5 cellular contexts compared by ENCODE assay signal in the genomic region with DNA sequence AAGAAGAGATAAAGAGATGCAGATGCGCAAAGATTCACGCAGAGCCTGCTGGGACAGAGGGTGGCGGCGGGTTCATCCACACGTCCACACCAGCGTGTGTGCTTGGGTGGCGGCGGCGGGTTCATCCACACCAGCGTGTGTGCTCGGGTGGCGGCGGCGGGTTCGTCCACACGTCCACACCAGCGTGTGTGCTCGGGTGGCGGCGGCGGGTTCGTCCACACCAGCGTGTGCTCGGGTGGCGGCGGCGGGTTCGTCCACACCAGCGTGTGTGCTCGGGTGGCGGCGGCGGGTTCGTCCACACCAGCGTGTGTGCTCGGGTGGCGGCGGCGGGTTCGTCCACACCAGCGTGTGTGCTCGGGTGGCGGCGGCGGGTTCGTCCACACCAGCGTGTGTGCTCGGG. TPM values are rescaled to one million over a fixed set of nuclear protein-coding genes. Genes with fewer than 3 reads are reported as not detected.
DNase-seq lines count a peak whose midpoint lies in the region; ATAC-seq, FAIRE-seq and TF ChIP-seq lines count a peak whose summit lies in the region.
"Not testable (repeated sequence)": the region's sequence is repeated elsewhere in the genome, so short reads cannot be mapped to it uniquely, and the experiment has no call there.

No MANE protein-coding gene starts in this region.

- DNase-seq in Calu3; WTC11 (ENCODE audit: low spot score); K562 (ENCODE audit: extremely low read depth in 1 of 4, low spot score in 3 of 4); endothelial cell (ENCODE audit: low spot score): not testable (repeated sequence)

- ATAC-seq in WTC11, K562: not testable (repeated sequence)

- not testable (repeated sequence) for H4K20me1 ChIP-seq in K562 (replicated peaks; ENCODE audit: control insufficient read depth, insufficient read depth, low read length)

- WGBS in K562 (ENCODE audit: insufficient coverage, low coverage, missing lambda C conversion rate) = 94% methylated on average over 7 of the region's 48 CpGs

- H3K4me3 Mint-ChIP-seq in Calu3 (ENCODE audit: low read depth, unreplicated experiment); WTC11: not testable (repeated sequence)
- H3K4me3 Mint-ChIP-seq in endothelial cell (ENCODE audit: unreplicated experiment) = peak overlapping the region; percentile 66

- H3K79me2 ChIP-seq in K562 (ENCODE audit: control insufficient read depth, insufficient read depth, low read length) = peaks cover 30% of the 10 kb centered on the region

- H3K4me1 Mint-ChIP-seq in Calu3 (ENCODE audit: low read depth, unreplicated experiment); WTC11; endothelial cell (ENCODE audit: unreplicated experiment): not testable (repeated sequence)

- not testable (repeated sequence) for H3K27me3 Mint-ChIP-seq in Calu3 (ENCODE audit: unreplicated experiment); WTC11 (ENCODE audit: low read depth); endothelial cell (ENCODE audit: unreplicated experiment)

- not testable (repeated sequence) for H3K4me2 ChIP-seq in K562 (ENCODE audit: insufficient read depth, low read length)

- not testable (repeated sequence) for H2AFZ ChIP-seq in K562 (ENCODE audit: low read depth, low read length)

- not testable (repeated sequence) for H3K9me3 Mint-ChIP-seq in Calu3 (ENCODE audit: low read depth, unreplicated experiment); WTC11; endothelial cell (ENCODE audit: unreplicated experiment)

- CTCF ChIA-PET in Calu3 (lab: Charles Lee); WTC11 (lab: Charles Lee); K562 (lab: Yijun Ruan, JAX; ENCODE audit: low intra/inter-chr PET ratio): not testable (repeated sequence)

- not testable (repeated sequence) for FAIRE-seq in K562 (lab: Jason Lieb, UNC)

- in situ Hi-C loops in K562 (cut with MboI) = not testable (repeated sequence)

- H3K27ac ChIP-seq in K562 (ENCODE audit: extremely low read depth, low read depth, low read length) = not testable (repeated sequence)
- peak overlapping the region; percentile 51 for H3K27ac ChIP-seq in neutrophil

- not testable (repeated sequence) for BruUV-seq in Calu3 (replicated peaks; lab: Mats Ljungman, UMichigan); K562 (replicated peaks; lab: Mats Ljungman, UMichigan)

- H3K27me3 ChIP-seq in K562 (ENCODE audit: control insufficient read depth in 2 of 2, insufficient read depth in 2 of 2, low read length in 2 of 2); neutrophil: not testable (repeated sequence)

- H3K27ac Mint-ChIP-seq in Calu3 (ENCODE audit: unreplicated experiment) = peak overlapping the region; percentile 28
- H3K27ac Mint-ChIP-seq in WTC11 = 0 out of 2 replicates have a peak overlapping the region, but pooled peaks have one; percentile 58
- not testable (repeated sequence) for H3K27ac Mint-ChIP-seq in endothelial cell (ENCODE audit: unreplicated experiment)

- H3K36me3 Mint-ChIP-seq in Calu3 (ENCODE audit: insufficient read depth, unreplicated experiment) = peaks cover 43% of the 10 kb centered on the region
- peaks cover 47% of the 10 kb centered on the region for H3K36me3 Mint-ChIP-seq in WTC11
- H3K36me3 Mint-ChIP-seq in endothelial cell (ENCODE audit: low read depth, unreplicated experiment) = peaks cover 19% of the 10 kb centered on the region

- not testable (repeated sequence) for TF ChIP-seq POLR2A in K562 (conservative IDR thresholded peaks at IDR 0.05)

- intact Hi-C loops in Calu3 (cut with micrococcal nuclease; ENCODE audit: unreplicated experiment); K562 (cut with micrococcal nuclease): not testable (repeated sequence)

- H3K9me3 ChIP-seq in K562 (replicated peaks; ENCODE audit: control insufficient read depth, insufficient read depth, low read depth, low read length); neutrophil: not testable (repeated sequence)

- not testable (repeated sequence) for H3K9me1 ChIP-seq in K562 (ENCODE audit: control insufficient read depth, insufficient read depth, low read length)

- not testable (repeated sequence) for H3K4me3 ChIP-seq in K562; neutrophil (ENCODE audit: low read depth in 1 of 2, low read length in 1 of 2)

- not testable (repeated sequence) for TF ChIP-seq RAD21 in K562 (CRISPR knock-in tag; conservative IDR thresholded peaks at IDR 0.05 in 1 of 2, IDR thresholded peaks at IDR 0.05 in 1 of 2)

- H3K36me3 ChIP-seq in K562 (ENCODE audit: control insufficient read depth, insufficient read depth, low read length) = peaks cover 78% of the 10 kb centered on the region; the same call in 2 of the 3 replicates
- H3K36me3 ChIP-seq in neutrophil = peaks cover 55% of the 10 kb centered on the region

- POLR2A ChIA-PET in WTC11 (lab: Charles Lee) = not testable (repeated sequence)
- POLR2A ChIA-PET in K562 (lab: Yijun Ruan, JAX) = interaction anchor here (0.9 to 1.2 kb wide), 2 partner anchors 15 to 94 kb away, joined by 3 to 4 read pairs; no protein-coding TSS in a partner anchor

- H3K4me1 ChIP-seq in K562 (replicated peaks in 1 of 2; ENCODE audit: control insufficient read depth in 2 of 2, insufficient read depth in 2 of 2, low read length in 2 of 2) = not testable (repeated sequence)
- peaks cover 7 to 14% of the 10 kb centered on the region in 2 experiments for H3K4me1 ChIP-seq in neutrophil (ENCODE audit: control insufficient read depth in 1 of 2, insufficient read depth in 1 of 2, low read depth in 1 of 2, low read length in 1 of 2)

- not testable (repeated sequence) for TF ChIP-seq EP300 in K562 (IDR thresholded peaks at IDR 0.05; ENCODE audit: low read length)

- TF ChIP-seq CTCF in Calu3 (IDR thresholded peaks at IDR 0.05; ENCODE audit: unreplicated experiment); WTC11 (IDR thresholded peaks at IDR 0.05); K562 (IDR thresholded peaks at IDR 0.05 in 2 of 3, conservative IDR thresholded peaks at IDR 0.05 in 1 of 3; ENCODE audit: insufficient read depth in 2 of 3, low read depth in 1 of 3, low read length in 3 of 3); endothelial cell (IDR thresholded peaks at IDR 0.05; ENCODE audit: unreplicated experiment); neutrophil (IDR thresholded peaks at IDR 0.05): not testable (repeated sequence)

- not testable (repeated sequence) for H3K9ac ChIP-seq in K562 (ENCODE audit: insufficient read depth in 1 of 2, low read depth in 2 of 2, low read length in 2 of 2)

TF ChIP-seq in K562, 482 proteins besides CTCF, POLR2A, EP300 and RAD21:
- TF ChIP-seq, protein P1, sequence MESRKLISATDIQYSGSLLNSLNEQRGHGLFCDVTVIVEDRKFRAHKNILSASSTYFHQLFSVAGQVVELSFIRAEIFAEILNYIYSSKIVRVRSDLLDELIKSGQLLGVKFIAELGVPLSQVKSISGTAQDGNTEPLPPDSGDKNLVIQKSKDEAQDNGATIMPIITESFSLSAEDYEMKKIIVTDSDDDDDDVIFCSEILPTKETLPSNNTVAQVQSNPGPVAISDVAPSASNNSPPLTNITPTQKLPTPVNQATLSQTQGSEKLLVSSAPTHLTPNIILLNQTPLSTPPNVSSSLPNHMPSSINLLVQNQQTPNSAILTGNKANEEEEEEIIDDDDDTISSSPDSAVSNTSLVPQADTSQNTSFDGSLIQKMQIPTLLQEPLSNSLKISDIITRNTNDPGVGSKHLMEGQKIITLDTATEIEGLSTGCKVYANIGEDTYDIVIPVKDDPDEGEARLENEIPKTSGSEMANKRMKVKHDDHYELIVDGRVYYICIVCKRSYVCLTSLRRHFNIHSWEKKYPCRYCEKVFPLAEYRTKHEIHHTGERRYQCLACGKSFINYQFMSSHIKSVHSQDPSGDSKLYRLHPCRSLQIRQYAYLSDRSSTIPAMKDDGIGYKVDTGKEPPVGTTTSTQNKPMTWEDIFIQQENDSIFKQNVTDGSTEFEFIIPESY (CRISPR knock-in tag; IDR thresholded peaks at IDR 0.05) = peak; percentile 71
- TF ChIP-seq RBM22 (IDR thresholded peaks at IDR 0.05; ENCODE audit: low read depth, low read length, poor library complexity, severe bottlenecking) = peak; percentile 85
- peak; percentile 58 for TF ChIP-seq POLR2G (IDR thresholded peaks at IDR 0.05; ENCODE audit: low read depth, low read length)

RNA-seq across cellular contexts. Expression of a gene that starts 56.3 kb away (rescaled TPM):
- total RNA-seq in Calu3 (2022) = 96.2 TPM in 2 replicates
- 57.7 to 65.7 TPM (median 62.7 TPM) in 3 replicates for total RNA-seq in WTC11 (2021)
- 166 and 251 TPM in 2 replicates for total RNA-seq in K562 (2011; cell fraction: chromatin; rRNA removed; ENCODE audit: low replicate concordance)
- 125 and 127 TPM in 2 replicates for total RNA-seq in K562 (2011; cell fraction: nucleolus; rRNA removed)
- total RNA-seq in K562 (2011; cell fraction: nucleoplasm; rRNA removed) = 127 and 131 TPM in 2 replicates
- total RNA-seq in K562 (2014; rRNA removed) = 41.5 and 56.9 TPM in 2 replicates
- total RNA-seq in K562 (2014; rRNA removed; fragmentation: Illumina TruSeq; extraction: Trizol) = 41.2 and 44.1 TPM in 2 replicates
- 52.0 and 52.4 TPM in 2 replicates for total RNA-seq in K562 (2015; rRNA removed; fragmentation: Illumina TruSeq; extraction: Trizol)
- 86.0 and 93.2 TPM in 2 replicates for total RNA-seq in K562 (2021)
- 47.2 and 52.2 TPM in 2 replicates for polyA plus RNA-seq in K562 (2011; rRNA removed)
- 38.3 and 50.0 TPM in 2 replicates for polyA plus RNA-seq in K562 (2011; cell fraction: cytosol; rRNA removed)
- 35.3 and 49.9 TPM in 2 replicates for polyA plus RNA-seq in K562 (2011; cell fraction: nucleus; rRNA removed)
- polyA plus RNA-seq in K562 (2012) = 36.6 and 41.2 TPM in 2 replicates
- 56.1 and 65.8 TPM in 2 replicates for polyA plus RNA-seq in K562 (2014; fragmentation: Illumina TruSeq; extraction: Trizol)
- polyA plus RNA-seq in K562 (2014; fragmentation: Nextera tagmentation; extraction: Ambion mirVana) = 1 to 10 TPM; 3.0 to 4.2 TPM
- 39.6 and 41.9 TPM in 2 replicates for polyA plus RNA-seq in K562 (2014; rRNA removed)
- polyA minus RNA-seq in K562 (2011; rRNA and poly(A)+ RNA removed) = 40.7 and 56.5 TPM in 2 replicates
- 73.7 and 76.9 TPM in 2 replicates for polyA minus RNA-seq in K562 (2011; cell fraction: cytosol; rRNA and poly(A)+ RNA removed)
- 35.9 and 60.9 TPM in 2 replicates for polyA minus RNA-seq in K562 (2011; cell fraction: nucleus; rRNA and poly(A)+ RNA removed)
- 64.3 TPM for total RNA-seq in endothelial cell (ENCODE audit: unreplicated experiment)
